ENCODE assay signal across 8 cellular contexts in genomic region chr20:62238569-62239277, GRCh38. TPM values are rescaled to one million over a fixed set of nuclear protein-coding genes. Genes with fewer than 3 reads are reported as not detected.
DNase-seq lines count a peak whose midpoint lies in the region; ATAC-seq and TF ChIP-seq lines count a peak whose summit lies in the region.

No MANE protein-coding gene starts in this region.

- no peaks in the 10 kb centered on the region for H3K9me3 ChIP-seq in psoas muscle

- no peaks in the 10 kb centered on the region for H3K27me3 ChIP-seq in psoas muscle (ENCODE audit: insufficient read depth in 3 of 3, low read length in 2 of 3)

- peak overlapping the region; percentile 73 for H3K4me3 Mint-ChIP-seq in activated CD8-positive, alpha-beta memory T cell treated with anti-CD3 and anti-CD28 coated beads, Interleukin-2, amount 10 ng/mL, durations not matched to agents 7 days and 5 days
- peak overlapping the region; percentile 75 to 83 (median 78) for H3K4me3 Mint-ChIP-seq in T-cell

- intact Hi-C loops in psoas muscle (cut with DNase I): no loop called here

- H3K27ac ChIP-seq in psoas muscle: peak overlapping the region; percentile 90

- CTCF ChIA-PET in activated CD8-positive, alpha-beta memory T cell treated with anti-CD3 and anti-CD28 coated beads, Interleukin-2, amount 10 ng/mL, durations not matched to agents 7 days and 5 days (lab: Charles Lee): no interaction called here
- CTCF ChIA-PET in T-cell (lab: Charles Lee): no interaction called here

- POLR2A ChIA-PET in T-cell (lab: Charles Lee): no interaction called here

- peaks cover 0 to 22% of the 10 kb centered on the region in 2 donors for H3K36me3 ChIP-seq in psoas muscle (ENCODE audit: insufficient read depth in 1 of 2, low read depth in 1 of 2)

- H3K4me1 Mint-ChIP-seq in activated CD8-positive, alpha-beta memory T cell treated with anti-CD3 and anti-CD28 coated beads, Interleukin-2, amount 10 ng/mL, durations not matched to agents 7 days and 5 days: peaks cover 30% of the 10 kb centered on the region
- peaks cover 42 to 49% (median 44%) of the 10 kb centered on the region in 3 donors for H3K4me1 Mint-ChIP-seq in T-cell

- H3K4me1 ChIP-seq in psoas muscle: peaks cover 56% of the 10 kb centered on the region

- H3K27me3 Mint-ChIP-seq in activated CD8-positive, alpha-beta memory T cell treated with anti-CD3 and anti-CD28 coated beads, Interleukin-2, amount 10 ng/mL, durations not matched to agents 7 days and 5 days: no peaks in the 10 kb centered on the region
- peaks cover 0 to 1% of the 10 kb centered on the region in 2 donors for H3K27me3 Mint-ChIP-seq in T-cell

- H3K9me3 Mint-ChIP-seq in activated CD8-positive, alpha-beta memory T cell treated with anti-CD3 and anti-CD28 coated beads, Interleukin-2, amount 10 ng/mL, durations not matched to agents 7 days and 5 days (ENCODE audit: low read depth): no peaks in the 10 kb centered on the region
- H3K9me3 Mint-ChIP-seq in T-cell: no peaks in the 10 kb centered on the region

- WGBS in psoas muscle, 3 donors: 1 to 2% (median 1%) methylated on average over 35 to 70 of the region's 70 CpGs

- TF ChIP-seq CTCF in fibroblast of pulmonary artery (IDR thresholded peaks at IDR 0.05; ENCODE audit: low read length, missing control alignments) (no peak), psoas muscle (IDR thresholded peaks at IDR 0.05) (no peak)

- peak overlapping the region; percentile 76 for H3K27ac Mint-ChIP-seq in activated CD8-positive, alpha-beta memory T cell treated with anti-CD3 and anti-CD28 coated beads, Interleukin-2, amount 10 ng/mL, durations not matched to agents 7 days and 5 days
- H3K27ac Mint-ChIP-seq in T-cell: peak overlapping the region; percentile 31 to 81

- H3K4me3 ChIP-seq in fibroblast of pulmonary artery (replicated peaks; ENCODE audit: low read depth, low read length) (peak overlapping the region; percentile 71), psoas muscle (peak overlapping the region; percentile 73)

- no peak for DNase-seq in activated CD8-positive, alpha-beta memory T cell treated with anti-CD3 and anti-CD28 coated beads, Interleukin-2, amount 10 ng/mL, durations not matched to agents 7 days and 5 days
- no peak for DNase-seq in activated CD8-positive, alpha-beta memory T cell treated with anti-CD3 and anti-CD28 coated beads for 24 hours
- peak in 4 of 34 experiments; percentile 7 to 22 (median 14) for DNase-seq in T-cell
- no peak for DNase-seq in fibroblast of pulmonary artery (ENCODE audit: low read depth)
- DNase-seq in psoas muscle: no peak
- DNase-seq in DMS153 treated with DMSO at 0.1 percent for 48 hours (lab: John Stamatoyannopoulos, UW; ENCODE audit: unreplicated experiment): no peak

- no peak for ATAC-seq in activated CD8-positive, alpha-beta memory T cell treated with anti-CD3 and anti-CD28 coated beads, Interleukin-2, amount 10 ng/mL, durations not matched to agents 7 days and 5 days
- peak; percentile 3 for ATAC-seq in HG03039 (IDR thresholded peaks at IDR 0.05; ENCODE audit: unreplicated experiment)
- peak in 1 of 4 experiments; percentile 1 for ATAC-seq in T-cell (replicated peaks in 1 of 4)
- peak in 3 of 4 donors; percentile 0 to 3 (median 0) for ATAC-seq in psoas muscle
- no peak for ATAC-seq in GM19035 (IDR thresholded peaks at IDR 0.05; ENCODE audit: unreplicated experiment)

- H3K36me3 Mint-ChIP-seq in activated CD8-positive, alpha-beta memory T cell treated with anti-CD3 and anti-CD28 coated beads, Interleukin-2, amount 10 ng/mL, durations not matched to agents 7 days and 5 days: no peaks in the 10 kb centered on the region
- peaks cover 11% of the 10 kb centered on the region for H3K36me3 Mint-ChIP-seq in T-cell

RNA-seq across cellular contexts. Expression of gene OSBPL2, which starts 0.4 kb away (rescaled TPM):
- 10 to 100 TPM; 27.1 TPM for total RNA-seq in activated CD8-positive, alpha-beta memory T cell treated with anti-CD3 and anti-CD28 coated beads, Interleukin-2, amount 10 ng/mL, durations not matched to agents 7 days and 5 days
- total RNA-seq in T-cell (10 to 100 TPM; 57.0 to 70.1 (median 63.0) TPM), psoas muscle (10 to 100 TPM; 19.8 to 30.9 (median 24.8) TPM)
- polyA plus RNA-seq in psoas muscle: 10 to 100 TPM in 2 of 3 donors, 1 to 10 TPM in 1; 9.6 to 22.8 (median 11.4) TPM

RNA-seq across cellular contexts. Expression of gene HRH3, which starts 18.6 kb away (rescaled TPM):
- total RNA-seq in activated CD8-positive, alpha-beta memory T cell treated with anti-CD3 and anti-CD28 coated beads, Interleukin-2, amount 10 ng/mL, durations not matched to agents 7 days and 5 days: not detected
- total RNA-seq in T-cell (not detected), psoas muscle (not detected)
- polyA plus RNA-seq in psoas muscle: under 1 TPM in 1 of 3 donors, not detected in 2; 0.03 TPM

RNA-seq across cellular contexts. Expression of gene MTG2, which starts 55.9 kb away (rescaled TPM):
- total RNA-seq in activated CD8-positive, alpha-beta memory T cell treated with anti-CD3 and anti-CD28 coated beads, Interleukin-2, amount 10 ng/mL, durations not matched to agents 7 days and 5 days: 10 to 100 TPM; 34.0 to 40.1 TPM
- total RNA-seq in T-cell (10 to 100 TPM; 21.1 to 51.9 (median 44.1) TPM), psoas muscle (10 to 100 TPM; 29.5 to 56.5 (median 39.6) TPM)
- polyA plus RNA-seq in psoas muscle: 10 to 100 TPM; 25.0 to 56.2 (median 46.7) TPM

Comparison
In these comparisons a context has a peak if more than half of its experiments do, and no peak if none do; other contexts are left out.
1. ATAC-seq: peak in HG03039 (single experiment) and psoas muscle (3 of 4); none in activated CD8-positive, alpha-beta memory T cell treated with anti-CD3 and anti-CD28 coated beads, Interleukin-2, amount 10 ng/mL, durations not matched to agents 7 days and 5 days (single experiment) and GM19035 (single experiment).